8 cellular contexts compared by ENCODE assay signal in genomic region chr12:122420471-122421262, GRCh38. TPM values are rescaled to one million over a fixed set of nuclear protein-coding genes. Genes with fewer than 3 reads are reported as not detected.
DNase-seq lines count a peak whose midpoint lies in the region; ATAC-seq and TF ChIP-seq lines count a peak whose summit lies in the region.

No MANE protein-coding gene starts in this region.

- no peaks in the 10 kb centered on the region for H3K36me3 ChIP-seq in CD8-positive, alpha-beta memory T cell (ENCODE audit: insufficient read depth, low read length)
- H3K36me3 ChIP-seq in Panc1 (ENCODE audit: control insufficient read depth, insufficient read depth, low read length) (no peaks in the 10 kb centered on the region; the same call in 1 of the 2 replicates), ovary (no peaks in the 10 kb centered on the region)

- peak overlapping the region; percentile 80 to 95 (median 88) for H3K27ac Mint-ChIP-seq in CD8-positive, alpha-beta memory T cell
- peak overlapping the region; percentile 97 for H3K27ac Mint-ChIP-seq in endothelial cell (ENCODE audit: unreplicated experiment)

- H3K4me1 Mint-ChIP-seq in CD8-positive, alpha-beta memory T cell = peaks cover 26 to 49% (median 37%) of the 10 kb centered on the region in 3 donors
- peaks cover 20% of the 10 kb centered on the region for H3K4me1 Mint-ChIP-seq in endothelial cell (ENCODE audit: unreplicated experiment)

- H3K4me3 Mint-ChIP-seq in CD8-positive, alpha-beta memory T cell = peak overlapping the region; percentile 87 to 97 (median 92)
- H3K4me3 Mint-ChIP-seq in endothelial cell (ENCODE audit: unreplicated experiment) = peak overlapping the region; percentile 99

- TSS peak; percentile 76 for BruUV-seq in Panc1 (replicated peaks; lab: Mats Ljungman, UMichigan)

- H3K27me3 Mint-ChIP-seq in CD8-positive, alpha-beta memory T cell = peaks cover 0 to 3% of the 10 kb centered on the region in 2 donors
- H3K27me3 Mint-ChIP-seq in endothelial cell (ENCODE audit: unreplicated experiment) = peaks cover 19% of the 10 kb centered on the region

- TF ChIP-seq EP300 in ovary (IDR thresholded peaks at IDR 0.05) = no peak

- peaks cover 0 to 11% (median 3%) of the 10 kb centered on the region in 3 donors for H3K36me3 Mint-ChIP-seq in CD8-positive, alpha-beta memory T cell
- H3K36me3 Mint-ChIP-seq in endothelial cell (ENCODE audit: low read depth, unreplicated experiment) = peaks cover 14% of the 10 kb centered on the region

- 78 to 82% (median 81%) methylated on average over 17 of the region's 17 CpGs for WGBS in ovary, 3 donors

- no peaks in the 10 kb centered on the region for H3K27me3 ChIP-seq in CD8-positive, alpha-beta memory T cell (ENCODE audit: insufficient read depth, low read length, poor library complexity, severe bottlenecking)
- H3K27me3 ChIP-seq in Panc1 (ENCODE audit: control insufficient read depth, insufficient read depth, low read length) = no peaks in the 10 kb centered on the region
- no peaks in the 10 kb centered on the region for H3K27me3 ChIP-seq in ovary

- no peak for TF ChIP-seq POLR2A in ovary (IDR thresholded peaks at IDR 0.05)

- DNase-seq in CD8-positive, alpha-beta memory T cell = no peak
- DNase-seq in Panc1 (ENCODE audit: low read depth, low spot score) (no peak), endothelial cell (ENCODE audit: low spot score) (no peak), ovary (no peak), NCI-H345 treated with DMSO at 0.1 percent for 48 hours (lab: John Stamatoyannopoulos, UW; ENCODE audit: unreplicated experiment) (no peak), epidermal melanocyte (ENCODE audit: insufficient read length, low spot score) (no peak), NCI-H2171 treated with DMSO at 0.1 percent for 48 hours (lab: John Stamatoyannopoulos, UW) (no peak)

- in situ Hi-C loops in Panc1 (cut with HindIII; ENCODE audit: low pct_unique_long_range_greater_than_20kb, low sequenced_read_pairs) = no loop called here

- peaks cover 27% of the 10 kb centered on the region for H3K4me1 ChIP-seq in CD8-positive, alpha-beta memory T cell (ENCODE audit: insufficient read depth, low read length)
- H3K4me1 ChIP-seq in Panc1 (ENCODE audit: control insufficient read depth, insufficient read depth, low read length) = peaks cover 37% of the 10 kb centered on the region
- peaks cover 3% of the 10 kb centered on the region for H3K4me1 ChIP-seq in ovary (ENCODE audit: insufficient read depth)

- CTCF ChIA-PET in CD8-positive, alpha-beta memory T cell (lab: Charles Lee) = interaction anchor here (1.0 to 1.8 kb wide), 3 partner anchors 8 to 51 kb away, joined by 5 to 7 read pairs (median 6); no protein-coding TSS in a partner anchor
- CTCF ChIA-PET in Panc1 (lab: Charles Lee) = no interaction called here

- TF ChIP-seq CTCF in Panc1 (IDR thresholded peaks at IDR 0.05) (no peak), endothelial cell (IDR thresholded peaks at IDR 0.05; ENCODE audit: unreplicated experiment) (no peak), ovary (IDR thresholded peaks at IDR 0.05) (no peak)

- H3K9me3 Mint-ChIP-seq in CD8-positive, alpha-beta memory T cell = no peaks in the 10 kb centered on the region
- H3K9me3 Mint-ChIP-seq in endothelial cell (ENCODE audit: unreplicated experiment) = no peaks in the 10 kb centered on the region

- H3K27ac ChIP-seq in CD8-positive, alpha-beta memory T cell (ENCODE audit: low read depth, low read length) = peak overlapping the region; percentile 76
- H3K27ac ChIP-seq in Panc1 (ENCODE audit: low read length) (peak overlapping the region; percentile 96), ovary (peak overlapping the region; percentile 95 to 99)

- no peaks in the 10 kb centered on the region for H3K9me3 ChIP-seq in CD8-positive, alpha-beta memory T cell (ENCODE audit: low read length)
- H3K9me3 ChIP-seq in Panc1 (ENCODE audit: control insufficient read depth, insufficient read depth, low read depth, low read length) (no peaks in the 10 kb centered on the region), ovary (no peaks in the 10 kb centered on the region)

- intact Hi-C loops in Panc1 (cut with micrococcal nuclease; ENCODE audit: unreplicated experiment) = no loop called here
- intact Hi-C loops in ovary (cut with DNase I) = loop anchor here in 1 of 4 donors (10.0 kb wide), 1 partner anchor 54 kb away; no protein-coding TSS in a partner anchor

- POLR2A ChIA-PET in CD8-positive, alpha-beta memory T cell (lab: Charles Lee) = interaction anchor here (0.5 kb wide), 1 partner anchor 18 kb away, joined by 14 read pairs; no protein-coding TSS in a partner anchor
- POLR2A ChIA-PET in Panc1 (lab: Charles Lee) = interaction anchor here (0.6 kb wide), 1 partner anchor 17 kb away, joined by 7 read pairs; no protein-coding TSS in a partner anchor

- peak overlapping the region; percentile 75 for H3K4me3 ChIP-seq in CD8-positive, alpha-beta memory T cell (ENCODE audit: low read length)
- H3K4me3 ChIP-seq in Panc1 (ENCODE audit: low read depth in 2 of 2, low read length in 2 of 2) (peak overlapping the region; percentile 78 to 81), ovary (peak overlapping the region; percentile 85)

- no peak for ATAC-seq in Panc1
- ATAC-seq in HG03571 (IDR thresholded peaks at IDR 0.05; ENCODE audit: unreplicated experiment) = no peak

RNA-seq across cellular contexts. Expression of gene CLIP1, which starts 1.8 kb away (rescaled TPM):
- total RNA-seq in CD8-positive, alpha-beta memory T cell = 10 to 100 TPM; 43.9 to 48.2 TPM
- polyA plus RNA-seq in CD8-positive, alpha-beta memory T cell = 27.3 TPM
- 117 TPM for total RNA-seq in Panc1 (2021; ENCODE audit: unreplicated experiment)
- 52.1 TPM for polyA plus RNA-seq in Panc1 (2012; ENCODE audit: insufficient read length)
- total RNA-seq in endothelial cell (ENCODE audit: unreplicated experiment) = 57.7 TPM
- total RNA-seq in ovary = 10 to 100 TPM; 30.4 to 71.5 (median 42.3) TPM
- polyA plus RNA-seq in ovary = 10 to 100 TPM; 16.2 to 35.7 TPM
